35 cellular contexts compared by ENCODE assay signal in the genomic region with DNA sequence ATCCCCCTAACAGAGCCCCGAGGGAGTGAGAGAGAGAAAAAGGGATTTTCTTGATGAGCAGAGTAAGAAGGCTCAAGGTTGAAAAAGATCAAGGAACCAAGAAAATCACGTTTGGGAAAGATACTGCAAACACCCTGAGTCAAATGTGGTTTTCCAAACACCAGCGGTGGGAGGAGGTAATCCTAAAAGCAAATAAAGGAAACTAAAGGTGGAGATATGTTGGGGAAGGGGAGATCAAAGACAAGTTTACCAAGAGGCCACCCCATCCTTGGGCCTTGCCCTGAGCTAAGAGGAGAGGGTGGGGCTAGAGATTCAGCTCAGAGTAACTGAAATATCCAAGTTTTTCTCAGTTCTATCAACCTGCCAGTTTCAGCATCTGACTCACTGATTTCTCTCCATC.
"Had no signal": no experiment of that assay in that cellular context is flagged by ENCODE, and none has a peak within 500 bp of the region (broad histone marks: within the 10 kb centered on the region; RNA-seq: fewer than 3 reads in every experiment).

No MANE protein-coding gene starts in this region.

- H3K9me3 Mint-ChIP-seq: activated B cell treated with CpG ODN at 0.5 μM for 24 hours; activated CD4-positive, alpha-beta memory T cell treated with anti-CD3 and anti-CD28 coated beads for 36 hours; activated CD4-positive, alpha-beta T cell treated with anti-CD3 and anti-CD28 coated beads, Interleukin-2, amount 10 ng/mL, durations not matched to agents 24 days and 14 days; activated CD8-positive, alpha-beta T cell treated with anti-CD3 and anti-CD28 coated beads for 36 hours; activated naive CD4-positive, alpha-beta T cell treated with anti-CD3 and anti-CD28 coated beads for 36 hours; activated naive CD8-positive, alpha-beta T cell treated with anti-CD3 and anti-CD28 coated beads for 36 hours; activated T-cell treated with anti-CD3 and anti-CD28 coated beads, Interleukin-2, amount 50 U/mL, for 4 hours; activated T-helper 1 cell treated with anti-CD3 and anti-CD28 coated beads, Interleukin-12 subunit alpha, Interleukin-12 subunit beta, Interleukin-2, Interleukin-4 antibody, amounts not matched to agents 30 ng/mL and 10 ng/mL and 1 ng/mL, durations not matched to agents 14 hours and 24 hours and 36 hours; activated T-helper 17 cell treated with anti-CD3 and anti-CD28 coated beads, Interleukin-2, amount 50 U/mL, for 72 hours; T-helper 1 cell treated with Interleukin-12 subunit alpha and Interleukin-12 subunit beta and Interleukin-4 antibody, amounts not matched to agents 30 μg/mL and 1 μg/mL, for 36 hours; T-helper 2 cell treated with Interferon-gamma antibody and Interleukin-4, amounts not matched to agents 5 μg/mL and 100 μg/mL, for 36 hours had no signal

- H3K27me3 ChIP-seq: adrenal gland, body of pancreas, brain microvascular endothelial cell, breast epithelium had no signal

- H3K36me3 ChIP-seq: adrenal gland, brain microvascular endothelial cell, breast epithelium had no signal

- H3K4me3 ChIP-seq: adrenal gland, body of pancreas, breast epithelium had no signal

- H3K27ac Mint-ChIP-seq: activated B cell treated with CpG ODN at 0.5 μM for 24 hours; activated CD4-positive, alpha-beta memory T cell treated with anti-CD3 and anti-CD28 coated beads for 36 hours; activated CD4-positive, alpha-beta T cell treated with anti-CD3 and anti-CD28 coated beads, Interleukin-2, amount 10 ng/mL, durations not matched to agents 24 days and 14 days; activated CD8-positive, alpha-beta T cell treated with anti-CD3 and anti-CD28 coated beads for 36 hours; activated naive CD4-positive, alpha-beta T cell treated with anti-CD3 and anti-CD28 coated beads for 36 hours; activated naive CD4-positive, alpha-beta T cell treated with anti-CD3 and anti-CD28 coated beads, Interleukin-2, amount 50 U/mL, for 72 hours; activated naive CD8-positive, alpha-beta T cell treated with anti-CD3 and anti-CD28 coated beads for 36 hours; activated T-cell treated with anti-CD3 and anti-CD28 coated beads, Interleukin-2, amount 50 U/mL, for 72 hours; activated T-helper 1 cell treated with anti-CD3 and anti-CD28 coated beads, Interleukin-12 subunit alpha, Interleukin-12 subunit beta, Interleukin-2, Interleukin-4 antibody, amounts not matched to agents 30 ng/mL and 10 ng/mL and 1 ng/mL, durations not matched to agents 14 hours and 24 hours and 36 hours; activated T-helper 17 cell treated with anti-CD3 and anti-CD28 coated beads, Interleukin-2, amount 50 U/mL, for 72 hours; T-helper 1 cell treated with Interleukin-12 subunit alpha and Interleukin-12 subunit beta and Interleukin-4 antibody, amounts not matched to agents 30 μg/mL and 1 μg/mL, for 36 hours; T-helper 2 cell treated with Interferon-gamma antibody and Interleukin-4, amounts not matched to agents 5 μg/mL and 100 μg/mL, for 36 hours had no signal

- H3K36me3 Mint-ChIP-seq: activated CD4-positive, alpha-beta memory T cell treated with anti-CD3 and anti-CD28 coated beads for 36 hours; activated naive CD4-positive, alpha-beta T cell treated with anti-CD3 and anti-CD28 coated beads, Interleukin-2, amount 50 U/mL, for 72 hours; activated naive CD8-positive, alpha-beta T cell treated with anti-CD3 and anti-CD28 coated beads for 36 hours had no signal

- DNase-seq: activated B cell treated with CpG ODN at 0.5 μM for 24 hours; activated CD4-positive, alpha-beta memory T cell treated with anti-CD3 and anti-CD28 coated beads for 36 hours; activated CD4-positive, alpha-beta T cell treated with anti-CD3 and anti-CD28 coated beads for 4 hours; activated CD4-positive, alpha-beta T cell treated with anti-CD3 and anti-CD28 coated beads, Interleukin-2, amount 10 ng/mL, durations not matched to agents 24 days and 14 days; activated CD4-positive, alpha-beta T cell treated with anti-CD3 and anti-CD28 coated beads, Interleukin-2, amount 50 U/mL, for 1 hour; activated CD4-positive, alpha-beta T cell treated with anti-CD3 and anti-CD28 coated beads, Interleukin-2, amount 50 U/mL, for 4 hours; activated CD4-positive, CD25-positive, alpha-beta regulatory T cell treated with anti-CD3 and anti-CD28 coated beads, Interleukin-2, amount 50 U/mL, for 72 hours; activated CD8-positive, alpha-beta memory T cell treated with anti-CD3 and anti-CD28 coated beads, Interleukin-2, amount 50 U/mL, for 4 hours; activated CD8-positive, alpha-beta T cell treated with anti-CD3 and anti-CD28 coated beads for 36 hours; activated effector memory CD4-positive, alpha-beta T cell treated with anti-CD3 and anti-CD28 coated beads, Interleukin-2, amount 50 U/mL, for 16 hours; activated gamma-delta T cell treated with Interleukin-2 at 50 U/mL for 16 hours; activated naive CD4-positive, alpha-beta T cell; activated naive CD4-positive, alpha-beta T cell treated with anti-CD3 and anti-CD28 coated beads for 36 hours; activated naive CD4-positive, alpha-beta T cell treated with anti-CD3 and anti-CD28 coated beads, Interleukin-2, amount 50 U/mL, for 16 hours; activated naive CD8-positive, alpha-beta T cell treated with anti-CD3 and anti-CD28 coated beads for 36 hours; activated T-cell treated with anti-CD3 and anti-CD28 coated beads for 4 hours; activated T-cell treated with anti-CD3 and anti-CD28 coated beads, Interleukin-2, amount 50 U/mL, for 1 hour; activated T-cell treated with anti-CD3 and anti-CD28 coated beads, Interleukin-2, amount 50 U/mL, for 4 hours; activated T-cell treated with anti-CD3 and anti-CD28 coated beads, Interleukin-2, amount 50 U/mL, for 72 hours; adrenal gland; amniotic stem cell; aorta; body of pancreas; brain microvascular endothelial cell; central memory CD4-positive, alpha-beta T cell; T-helper 1 cell; T-helper 2 cell; T-helper 9 cell had no signal

- H3K4me1 Mint-ChIP-seq: activated B cell treated with CpG ODN at 0.5 μM for 24 hours; activated CD4-positive, alpha-beta T cell treated with anti-CD3 and anti-CD28 coated beads, Interleukin-2, amount 10 ng/mL, durations not matched to agents 24 days and 14 days; activated naive CD8-positive, alpha-beta T cell treated with anti-CD3 and anti-CD28 coated beads for 36 hours; activated T-helper 17 cell treated with anti-CD3 and anti-CD28 coated beads, Interleukin-2, amount 50 U/mL, for 72 hours had no signal

- H3K27ac ChIP-seq: adrenal gland, body of pancreas, brain microvascular endothelial cell, breast epithelium, VCaP had no signal

- ATAC-seq: activated CD8-positive, alpha-beta T cell treated with anti-CD3 and anti-CD28 coated beads for 36 hours; activated naive CD4-positive, alpha-beta T cell treated with anti-CD3 and anti-CD28 coated beads, Interleukin-2, amount 50 U/mL, for 72 hours; activated T-cell treated with anti-CD3 and anti-CD28 coated beads, Interleukin-2, amount 50 U/mL, for 4 hours; activated T-cell treated with anti-CD3 and anti-CD28 coated beads, Interleukin-2, amount 50 U/mL, for 72 hours; activated T-helper 17 cell treated with anti-CD3 and anti-CD28 coated beads, Interleukin-2, amount 50 U/mL, for 72 hours; body of pancreas had no signal

- H3K4me3 Mint-ChIP-seq: activated B cell treated with CpG ODN at 0.5 μM for 24 hours; activated CD4-positive, alpha-beta memory T cell treated with anti-CD3 and anti-CD28 coated beads for 36 hours; activated CD4-positive, alpha-beta T cell treated with anti-CD3 and anti-CD28 coated beads, Interleukin-2, amount 10 ng/mL, durations not matched to agents 24 days and 14 days; activated CD8-positive, alpha-beta T cell treated with anti-CD3 and anti-CD28 coated beads for 36 hours; activated naive CD4-positive, alpha-beta T cell treated with anti-CD3 and anti-CD28 coated beads for 36 hours; activated naive CD8-positive, alpha-beta T cell treated with anti-CD3 and anti-CD28 coated beads for 36 hours; activated T-cell treated with anti-CD3 and anti-CD28 coated beads, Interleukin-2, amount 50 U/mL, for 4 hours; activated T-cell treated with anti-CD3 and anti-CD28 coated beads, Interleukin-2, amount 50 U/mL, for 72 hours; activated T-helper 1 cell treated with anti-CD3 and anti-CD28 coated beads, Interleukin-12 subunit alpha, Interleukin-12 subunit beta, Interleukin-2, Interleukin-4 antibody, amounts not matched to agents 30 ng/mL and 10 ng/mL and 1 ng/mL, durations not matched to agents 14 hours and 24 hours and 36 hours; activated T-helper 17 cell treated with anti-CD3 and anti-CD28 coated beads, Interleukin-2, amount 50 U/mL, for 72 hours; T-helper 1 cell treated with Interleukin-12 subunit alpha and Interleukin-12 subunit beta and Interleukin-4 antibody, amounts not matched to agents 30 μg/mL and 1 μg/mL, for 36 hours; T-helper 2 cell treated with Interferon-gamma antibody and Interleukin-4, amounts not matched to agents 5 μg/mL and 100 μg/mL, for 36 hours had no signal

- H3K4me1 ChIP-seq: adrenal gland, breast epithelium had no signal
